10 cellular contexts compared by ENCODE assay signal in genomic region chr1:21621761-21622436, GRCh38. TPM values are rescaled to one million over a fixed set of nuclear protein-coding genes. Genes with fewer than 3 reads are reported as not detected.
DNase-seq lines count a peak whose midpoint lies in the region; ATAC-seq and TF ChIP-seq lines count a peak whose summit lies in the region.
"Had no signal": no experiment of that assay in that cellular context is flagged by ENCODE, and none has a peak within 500 bp of the region (broad histone marks: within the 10 kb centered on the region; RNA-seq: fewer than 3 reads in every experiment).

No MANE protein-coding gene starts in this region.

- H3K27me3 ChIP-seq in left ventricle myocardium inferior (ENCODE audit: low read depth) (peaks cover 62% of the 10 kb centered on the region), vagina (no peaks in the 10 kb centered on the region)

- intact Hi-C loops in left ventricle myocardium inferior (cut with micrococcal nuclease) (no loop called here), Right ventricle myocardium superior (cut with DNase I) (no loop called here), vagina (cut with DNase I) (no loop called here)

- no peaks in the 10 kb centered on the region for H3K4me1 Mint-ChIP-seq in central memory CD8-positive, alpha-beta T cell

- H3K4me3 ChIP-seq in left ventricle myocardium inferior (peak overlapping the region; percentile 49), mesodermal cell (ENCODE audit: extremely low read depth, insufficient read depth, low read length, poor library complexity, severe bottlenecking) (peak overlapping the region; percentile 16), vagina (peak overlapping the region; percentile 33 to 37)
- H3K4me3 ChIP-seq: BLaER1 treated with 17β-estradiol and CSF1 and Interleukin-3, amounts not matched to agents 10 nM and 100 nM had no signal

- no peaks in the 10 kb centered on the region for H3K9me3 Mint-ChIP-seq in central memory CD8-positive, alpha-beta T cell

- H3K27me3 Mint-ChIP-seq in central memory CD8-positive, alpha-beta T cell: peaks cover 56% of the 10 kb centered on the region

- no peak for TF ChIP-seq POLR2A in vagina (IDR thresholded peaks at IDR 0.05)

- H3K36me3 ChIP-seq in left ventricle myocardium inferior (no peaks in the 10 kb centered on the region), mesodermal cell (ENCODE audit: control insufficient read depth, insufficient read depth, low read length) (no peaks in the 10 kb centered on the region), vagina (no peaks in the 10 kb centered on the region)
- H3K36me3 ChIP-seq: BLaER1 treated with 17β-estradiol and CSF1 and Interleukin-3, amounts not matched to agents 10 nM and 100 nM had no signal

- TF ChIP-seq CTCF in left ventricle myocardium inferior (IDR thresholded peaks at IDR 0.05; ENCODE audit: borderline replicate concordance) (no peak), vagina (IDR thresholded peaks at IDR 0.05) (no peak)

- no peak overlapping the region for H3K27ac ChIP-seq in left ventricle myocardium inferior (replicated peaks)
- H3K27ac ChIP-seq in mesodermal cell (ENCODE audit: low read depth, low read length, severe bottlenecking): no peak overlapping the region
- no peak overlapping the region for H3K27ac ChIP-seq in vagina
- H3K27ac ChIP-seq: BLaER1 treated with 17β-estradiol and CSF1 and Interleukin-3, amounts not matched to agents 10 nM and 100 nM had no signal

- H3K4me1 ChIP-seq in left ventricle myocardium inferior (peaks cover 30% of the 10 kb centered on the region), mesodermal cell (ENCODE audit: control insufficient read depth, insufficient read depth, low read length, poor library complexity, severe bottlenecking) (peaks cover 19% of the 10 kb centered on the region), vagina (peaks cover 19% of the 10 kb centered on the region)

- ATAC-seq in Right ventricle myocardium superior (ENCODE audit: poor library complexity) (no peak), HG02970 (IDR thresholded peaks at IDR 0.05; ENCODE audit: low FRiP score, unreplicated experiment) (no peak)
- no peak for ATAC-seq in central memory CD8-positive, alpha-beta T cell (replicated peaks; ENCODE audit: extremely low read depth, poor library complexity, severe bottlenecking)

- peak overlapping the region; percentile 52 for H3K4me3 Mint-ChIP-seq in central memory CD8-positive, alpha-beta T cell

- no peaks in the 10 kb centered on the region for H3K36me3 Mint-ChIP-seq in central memory CD8-positive, alpha-beta T cell (ENCODE audit: insufficient read depth)

- H3K9me3 ChIP-seq in left ventricle myocardium inferior (replicated peaks) (no peaks in the 10 kb centered on the region), mesodermal cell (ENCODE audit: control insufficient read depth, low read length) (no peaks in the 10 kb centered on the region), vagina (no peaks in the 10 kb centered on the region)
- H3K9me3 ChIP-seq: BLaER1 treated with 17β-estradiol and CSF1 and Interleukin-3, amounts not matched to agents 10 nM and 100 nM had no signal

- no peak overlapping the region for H3K27ac Mint-ChIP-seq in central memory CD8-positive, alpha-beta T cell (ENCODE audit: low read depth)

- 31 to 35% methylated on average over 30 to 36 of the region's 39 CpGs for WGBS in mesodermal cell (ENCODE audit: insufficient coverage in 2 of 2), 2 experiments

- DNase-seq in left ventricle myocardium inferior (no peak), Right ventricle myocardium superior (no peak), vagina (ENCODE audit: extremely low spot score in 2 of 2) (no peak)
- DNase-seq in central memory CD8-positive, alpha-beta T cell (ENCODE audit: low spot score in 2 of 2): no peak
- DNase-seq in activated CD8-positive, alpha-beta memory T cell treated with anti-CD3 and anti-CD28 coated beads, Interleukin-2, amount 50 U/mL, for 4 hours: no peak
- no peak for DNase-seq in activated effector memory CD4-positive, alpha-beta T cell treated with anti-CD3 and anti-CD28 coated beads, Interleukin-2, amount 50 U/mL, for 16 hours
- DNase-seq: Kasumi-1 had no signal

RNA-seq across cellular contexts. Expression of gene RAP1GAP, which starts 47.3 kb away (rescaled TPM):
- 6.2 TPM for total RNA-seq in left ventricle myocardium inferior
- 3.7 TPM for total RNA-seq in Right ventricle myocardium superior
- 4.7 TPM for polyA plus RNA-seq in mesodermal cell (2013, experiment 1 of 2)
- 3.7 TPM for polyA plus RNA-seq in mesodermal cell (2013, experiment 2 of 2)
- total RNA-seq in vagina: 1.2 TPM
